Comparison of ENCODE assay signal across 18 cellular contexts in genomic region chr1:7684132-7684531, GRCh38.
A peak's percentile ranks its signal among the peaks of the same experiment; 100 is the strongest.
DNase-seq lines count a peak whose midpoint lies in the region; FAIRE-seq and TF ChIP-seq lines count a peak whose summit lies in the region.
"Had no signal": no experiment of that assay in that cellular context is flagged by ENCODE, and none has a peak within 500 bp of the region (broad histone marks: within the 10 kb centered on the region; RNA-seq: fewer than 3 reads in every experiment).

No MANE protein-coding gene starts in this region.

- DNase-seq in NCI-H82 (lab: John Stamatoyannopoulos, UW) (peak; percentile 49), NCI-H82 treated with DMSO at 0.1 percent for 48 hours (lab: John Stamatoyannopoulos, UW; ENCODE audit: unreplicated experiment) (no peak), NCI-H524 (lab: John Stamatoyannopoulos, UW) (peak; percentile 82 to 95), H1 (ENCODE audit: low read depth in 1 of 2, low spot score in 2 of 2) (no peak), retina (peak; percentile 27), GM19240 (ENCODE audit: insufficient read length, low spot score) (no peak), activated gamma-delta T cell (lab: John Stamatoyannopoulos, UW) (no peak), BE2C (no peak)
- DNase-seq: C1 segment of cervical spinal cord; CD4-positive, alpha-beta T cell; DND-41; GF-D8; HCEC 1CT; HFFc6 had no signal

- H3K14ac ChIP-seq in H1 (ENCODE audit: insufficient read length), result no peak overlapping the region

- H4K91ac ChIP-seq in H1 (replicated peaks; ENCODE audit: insufficient read length, low read length), result no peak overlapping the region

- H3K18ac ChIP-seq in H1 (ENCODE audit: extremely low read depth, low read length), result no peak overlapping the region

- no peak overlapping the region for H2AFZ ChIP-seq in H1 (ENCODE audit: low read length)

- no peak overlapping the region for H3K23ac ChIP-seq in H1 (ENCODE audit: insufficient read length)

- H4K8ac ChIP-seq in H1 (ENCODE audit: extremely low read depth, insufficient read depth, low read length), result peak overlapping the region; percentile 40; the same call in 1 of the 2 replicates

- no peak overlapping the region for H3K4ac ChIP-seq in H1 (replicated peaks; ENCODE audit: insufficient read length, low read depth, low read length)

- H3K9me3 ChIP-seq in H1 (ENCODE audit: insufficient read depth in 2 of 2, low read depth in 1 of 2, low read length in 1 of 2) (no peaks in the 10 kb centered on the region), BE2C (no peaks in the 10 kb centered on the region)

- no peak overlapping the region for H2AK5ac ChIP-seq in H1 (ENCODE audit: low read depth, low read length)

- H4K5ac ChIP-seq in H1 (ENCODE audit: insufficient read length, low read depth, low read length), result no peak overlapping the region

- no peak for TF ChIP-seq CTCF in H1 (IDR thresholded peaks at IDR 0.05; ENCODE audit: control extremely low read depth in 1 of 3, insufficient read depth in 1 of 3, low read depth in 1 of 3, low read length in 3 of 3)
- no peak for TF ChIP-seq CTCF in BE2C (IDR thresholded peaks at IDR 0.05; ENCODE audit: low read depth, low read length)

- no peak for TF ChIP-seq POLR2A in H1 (IDR thresholded peaks at IDR 0.05; ENCODE audit: control extremely low read depth in 1 of 2, low read depth in 2 of 2, low read length in 2 of 2)

- H3K23me2 ChIP-seq in H1 (ENCODE audit: low read depth, low read length), result peaks cover 2% of the 10 kb centered on the region; the same call in 1 of the 2 replicates

- 83% methylated on average over 8 of the region's 8 CpGs; no CpG with 5 or more reads in 1 of the 2 experiments for WGBS in H1 (ENCODE audit: extremely low coverage in 1 of 2, insufficient coverage in 1 of 2, insufficient read length in 1 of 2, insufficient replicate concordance in 2 of 2, low coverage in 1 of 2, low lambda C conversion rate in 2 of 2, missing lambda C conversion rate in 1 of 2), 2 experiments

- H3K79me2 ChIP-seq in H1 (ENCODE audit: control insufficient read depth in 1 of 2, insufficient read depth in 2 of 2, low read length in 2 of 2), result no peaks in the 10 kb centered on the region

- H3K36me3 ChIP-seq in H1 (ENCODE audit: control insufficient read depth in 2 of 4, insufficient read depth in 4 of 4, low read length in 3 of 4) (no peaks in the 10 kb centered on the region), BE2C (no peaks in the 10 kb centered on the region)

- POLR2A ChIA-PET in H1 (lab: Charles Lee; ENCODE audit: partially characterized antibody), result interaction anchor here (0.8 to 1.3 kb wide), 2 partner anchors 15 to 25 kb away, joined by 3 to 4 read pairs; no protein-coding TSS in a partner anchor

- H2BK120ac ChIP-seq in H1 (replicated peaks; ENCODE audit: low read depth, low read length), result no peak overlapping the region

- no peak for TF ChIP-seq RAD21 in H1 (IDR thresholded peaks at IDR 0.05 in 1 of 2, conservative IDR thresholded peaks at IDR 0.05 in 1 of 2; ENCODE audit: low read depth in 2 of 2, low read length in 2 of 2)

- H3K4me1 ChIP-seq in H1 (replicated peaks in 1 of 4; ENCODE audit: control insufficient read depth in 3 of 4, insufficient read depth in 4 of 4, low read length in 3 of 4), result peaks cover 0 to 12% (median 3%) of the 10 kb centered on the region in 4 experiments; a peak in 4 of 7 replicates
- H3K4me1 ChIP-seq in BE2C, result no peaks in the 10 kb centered on the region

- no peak overlapping the region for H3K27ac ChIP-seq in H1 (ENCODE audit: low read depth, low read length)
- H3K27ac ChIP-seq: 22Rv1 had no signal

- H3K4me3 ChIP-seq in H1 (ENCODE audit: extremely low read depth in 1 of 4, insufficient read depth in 2 of 4, low read depth in 3 of 4, low read length in 4 of 4) (no peak overlapping the region), BE2C (ENCODE audit: low read depth, low read length) (no peak overlapping the region)

- CTCF ChIA-PET in H1 (lab: Charles Lee; ENCODE audit: partially characterized antibody), result interaction anchor here (0.8 to 6.9 kb wide), 3 partner anchors 16 to 69 kb away, joined by 4 to 106 read pairs (median 21); no protein-coding TSS in a partner anchor

- H2BK20ac ChIP-seq in H1 (ENCODE audit: low read length), result no peak overlapping the region

- H2BK15ac ChIP-seq in H1 (ENCODE audit: low read length), result no peak overlapping the region

- H3K27me3 ChIP-seq in H1 (replicated peaks in 1 of 4; ENCODE audit: control insufficient read depth in 3 of 4, extremely low read depth in 1 of 4, insufficient read depth in 3 of 4, low read length in 3 of 4) (peaks cover 0 to 12% (median 9%) of the 10 kb centered on the region in 4 experiments; a peak in 6 of 7 replicates), BE2C (no peaks in the 10 kb centered on the region)

- TF ChIP-seq EP300 in H1 (IDR thresholded peaks at IDR 0.05; ENCODE audit: borderline replicate concordance in 1 of 2, low read depth in 2 of 2, low read length in 2 of 2), result no peak

- H3K56ac ChIP-seq in H1 (replicated peaks; ENCODE audit: insufficient read length, low read depth, low read length), result no peak overlapping the region

- no peak overlapping the region for H3K4me2 ChIP-seq in H1 (ENCODE audit: insufficient read depth in 1 of 2, low read depth in 2 of 2, low read length in 2 of 2)

- no peak overlapping the region for H2BK5ac ChIP-seq in H1 (ENCODE audit: low read depth, low read length)

- FAIRE-seq in H1 (lab: Jason Lieb, UNC), result no peak
- FAIRE-seq: GM19239, HepG2, HTR-8/SVneo had no signal

- no peaks in the 10 kb centered on the region for H3K79me1 ChIP-seq in H1 (ENCODE audit: low read depth, low read length)

- no peak overlapping the region for H3K9ac ChIP-seq in H1 (replicated peaks in 1 of 4; ENCODE audit: extremely low read depth in 1 of 4, low read depth in 3 of 4, low read length in 3 of 4)

- no peak overlapping the region for H2BK12ac ChIP-seq in H1 (ENCODE audit: low read depth, low read length)

- no peaks in the 10 kb centered on the region for H4K20me1 ChIP-seq in H1 (replicated peaks in 1 of 2; ENCODE audit: control insufficient read depth in 1 of 2, insufficient read depth in 2 of 2, low read length in 2 of 2)

TF ChIP-seq in H1, 55 proteins besides CTCF, POLR2A, EP300 and RAD21:
- TF ChIP-seq TBP (IDR thresholded peaks at IDR 0.05; ENCODE audit: low read depth, low read length), result no peak
- no peak for TF ChIP-seq ATF2 (IDR thresholded peaks at IDR 0.05; ENCODE audit: low read length)
- TF ChIP-seq SIN3A (conservative IDR thresholded peaks at IDR 0.05 in 1 of 2, IDR thresholded peaks at IDR 0.05 in 1 of 2; ENCODE audit: low read depth in 1 of 2, low read length in 2 of 2), result no peak
- TF ChIP-seq RNF2 (IDR thresholded peaks at IDR 0.05; ENCODE audit: borderline replicate concordance, low read depth, low read length, missing control alignments, poor library complexity, severe bottlenecking), result no peak

Comparison
In these comparisons a context has a peak if more than half of its experiments do, and no peak if none do; other contexts are left out.
1. DNase-seq: peak in NCI-H82 (single experiment), NCI-H524 (2 of 2) and retina (single experiment); none in NCI-H82 treated with DMSO at 0.1 percent for 48 hours (single experiment), H1 (0 of 2), GM19240 (single experiment), activated gamma-delta T cell (single experiment) and BE2C (single experiment).